Comparison of ENCODE assay signal across 8 cellular contexts in genomic region chr20:22106308-22106938, GRCh38.
DNase-seq lines count a peak whose midpoint lies in the region; ATAC-seq and TF ChIP-seq lines count a peak whose summit lies in the region.

No MANE protein-coding gene starts in this region.

- no peaks in the 10 kb centered on the region for H3K4me1 ChIP-seq in mesendoderm (ENCODE audit: control insufficient read depth, low read depth, low read length)
- H3K4me1 ChIP-seq in Peyer's patch, result no peaks in the 10 kb centered on the region

- H3K9me3 ChIP-seq in Peyer's patch, result no peaks in the 10 kb centered on the region

- H3K4me1 Mint-ChIP-seq in WTC11, result no peaks in the 10 kb centered on the region

- H3K4ac ChIP-seq in mesendoderm (ENCODE audit: low read depth, low read length), result no peak overlapping the region

- POLR2A ChIA-PET in WTC11 (lab: Charles Lee), result no interaction called here

- H3K9ac ChIP-seq in mesendoderm (ENCODE audit: low read length), result no peak overlapping the region

- H3K36me3 Mint-ChIP-seq in WTC11, result no peaks in the 10 kb centered on the region

- H2AK5ac ChIP-seq in mesendoderm (ENCODE audit: low read length), result no peak overlapping the region

- no peaks in the 10 kb centered on the region; the same call in 1 of the 2 replicates for H3K27me3 Mint-ChIP-seq in WTC11 (ENCODE audit: low read depth)

- H3K23ac ChIP-seq in mesendoderm (ENCODE audit: low read length), result no peak overlapping the region

- peak; percentile 35 for DNase-seq in Caki2 (ENCODE audit: low read depth)
- DNase-seq in LNCaP clone FGC (ENCODE audit: low read depth), result peak; percentile 70
- DNase-seq in WTC11 (ENCODE audit: low spot score), result no peak
- DNase-seq in mesendoderm, result peak; percentile 61
- no peak for DNase-seq in activated effector memory CD4-positive, alpha-beta T cell treated with anti-CD3 and anti-CD28 coated beads, Interleukin-2, amount 50 U/mL, for 16 hours
- DNase-seq in Peyer's patch, result no peak
- no peak for DNase-seq in CD1c-positive myeloid dendritic cell (ENCODE audit: extremely low spot score)
- no peak for DNase-seq in substantia nigra (lab: John Stamatoyannopoulos, UW)

- H3K27ac Mint-ChIP-seq in WTC11, result no peak overlapping the region

- no CpG with 5 or more reads among the region's 3 CpGs for WGBS in mesendoderm (ENCODE audit: extremely low coverage, insufficient coverage, low lambda C conversion rate)

- no peaks in the 10 kb centered on the region for H3K9me3 Mint-ChIP-seq in WTC11

- no peak for TF ChIP-seq POLR2A in Peyer's patch (IDR thresholded peaks at IDR 0.05)

- no peak overlapping the region for H3K56ac ChIP-seq in mesendoderm (ENCODE audit: low read length)

- no peaks in the 10 kb centered on the region for H3K79me1 ChIP-seq in mesendoderm (ENCODE audit: low read length)

- H2BK15ac ChIP-seq in mesendoderm (replicated peaks; ENCODE audit: low read depth), result no peak overlapping the region

- no peak overlapping the region for H4K5ac ChIP-seq in mesendoderm (ENCODE audit: low read length)

- TF ChIP-seq CTCF in LNCaP clone FGC (IDR thresholded peaks at IDR 0.05; ENCODE audit: control insufficient read depth, extremely low read depth, insufficient read depth), result peak; percentile 63
- TF ChIP-seq CTCF in WTC11 (IDR thresholded peaks at IDR 0.05), result no peak
- TF ChIP-seq CTCF in Peyer's patch (IDR thresholded peaks at IDR 0.05), result peak in 3 of 6 experiments; percentile 56 to 70 (median 64)

- in situ Hi-C loops in Caki2 (cut with HindIII; ENCODE audit: low pct_unique_long_range_greater_than_20kb, low sequenced_read_pairs), result no loop called here

- H3K4me3 ChIP-seq in LNCaP clone FGC (ENCODE audit: low read depth, low read length), result no peak overlapping the region
- no peak overlapping the region for H3K4me3 ChIP-seq in mesendoderm (ENCODE audit: low read length)
- H3K4me3 ChIP-seq in Peyer's patch, result no peak overlapping the region

- H3K4me2 ChIP-seq in mesendoderm (ENCODE audit: low read length), result no peak overlapping the region

- ATAC-seq in WTC11, result peak; percentile 71

- H3K4me3 Mint-ChIP-seq in WTC11, result no peak overlapping the region

- peak overlapping the region; percentile 82 for H2BK120ac ChIP-seq in mesendoderm (ENCODE audit: low read depth, low read length)

- CTCF ChIA-PET in WTC11 (lab: Charles Lee), result interaction anchor here (0.6 to 1.9 kb wide), 13 partner anchors 9 to 404 kb away, joined by 3 to 19 read pairs (median 3); no protein-coding TSS in a partner anchor

- no peaks in the 10 kb centered on the region for H3K36me3 ChIP-seq in mesendoderm (ENCODE audit: control insufficient read depth, insufficient read depth, low read length)
- H3K36me3 ChIP-seq in Peyer's patch, result no peaks in the 10 kb centered on the region

- H3K18ac ChIP-seq in mesendoderm (ENCODE audit: low read length), result no peak overlapping the region

- H4K8ac ChIP-seq in mesendoderm (ENCODE audit: low read depth, low read length), result no peak overlapping the region

- H2BK5ac ChIP-seq in mesendoderm (ENCODE audit: low read length), result no peak overlapping the region

- H3K27me3 ChIP-seq in mesendoderm (ENCODE audit: insufficient read depth, low read length, poor library complexity), result no peaks in the 10 kb centered on the region
- no peaks in the 10 kb centered on the region for H3K27me3 ChIP-seq in Peyer's patch

- no peak overlapping the region for H3K27ac ChIP-seq in mesendoderm (ENCODE audit: low read depth, low read length)
- no peak overlapping the region for H3K27ac ChIP-seq in Peyer's patch
- no peak overlapping the region for H3K27ac ChIP-seq in substantia nigra (ENCODE audit: low read depth, low read length, poor library complexity, severe bottlenecking)

- H3K79me2 ChIP-seq in mesendoderm (ENCODE audit: control insufficient read depth, insufficient read depth, low read length), result no peaks in the 10 kb centered on the region

TF ChIP-seq in WTC11, 78 proteins besides CTCF, POLR2A, EP300 and RAD21:
- TF ChIP-seq NFATC4 (CRISPR knock-in tag; IDR thresholded peaks at IDR 0.05) (no peak), ZNF396 (CRISPR knock-in tag; IDR thresholded peaks at IDR 0.05; ENCODE audit: borderline replicate concordance) (no peak), SP1 (CRISPR knock-in tag; conservative IDR thresholded peaks at IDR 0.05) (no peak), PRDM15 (CRISPR knock-in tag; IDR thresholded peaks at IDR 0.05) (no peak), ZNF512 (CRISPR knock-in tag; IDR thresholded peaks at IDR 0.05; ENCODE audit: borderline replicate concordance) (no peak)

Comparison
In these comparisons a context has a peak if more than half of its experiments do, and no peak if none do; other contexts are left out.
1. DNase-seq: peak in Caki2 (single experiment), LNCaP clone FGC (single experiment) and mesendoderm (single experiment); none in WTC11 (single experiment), activated effector memory CD4-positive, alpha-beta T cell treated with anti-CD3 and anti-CD28 coated beads, Interleukin-2, amount 50 U/mL, for 16 hours (single experiment), Peyer's patch (0 of 3), CD1c-positive myeloid dendritic cell (single experiment) and substantia nigra (0 of 49).